Comparison of ENCODE assay signal across 8 cellular contexts in the genomic region with DNA sequence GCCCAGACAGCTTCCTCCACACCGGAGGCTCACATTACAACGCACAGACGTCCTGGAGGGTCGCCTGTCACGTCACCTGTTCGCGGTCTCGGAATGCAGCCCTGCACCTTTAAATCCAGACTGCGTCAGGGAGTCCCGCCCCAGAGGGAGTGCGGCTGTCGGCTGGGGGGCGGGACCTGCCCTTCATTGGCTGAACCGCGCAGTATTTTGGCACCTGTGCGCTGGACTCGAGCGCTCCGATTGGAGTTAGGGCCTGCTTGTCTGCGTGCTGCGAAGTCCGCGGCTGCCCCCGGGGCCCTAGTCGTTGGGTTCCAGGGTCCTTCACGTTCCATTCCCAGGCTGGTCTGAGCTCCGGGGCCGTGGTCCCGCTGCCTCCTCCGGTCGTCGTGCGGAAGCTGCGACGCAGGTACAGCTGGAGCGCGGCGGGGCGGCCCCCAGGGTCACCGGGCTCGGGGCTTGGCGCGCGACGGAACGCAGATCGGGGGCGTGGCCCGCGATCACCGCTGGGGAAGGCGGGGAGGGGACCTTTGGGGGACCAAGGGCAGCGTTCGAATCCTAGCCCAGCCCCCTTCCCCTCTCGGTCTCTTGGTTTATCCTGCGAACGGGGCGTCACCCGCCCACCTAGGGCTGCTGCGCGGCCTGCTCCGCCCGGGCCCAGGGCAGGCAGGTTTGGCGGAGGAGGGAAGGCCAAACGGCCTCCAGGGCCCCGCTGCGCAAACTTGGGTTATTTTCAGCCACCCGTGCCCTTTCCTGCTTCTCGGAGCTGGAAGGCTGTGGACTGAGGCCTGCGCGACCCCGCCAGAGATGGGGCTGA. TPM values are rescaled to one million over a fixed set of nuclear protein-coding genes. Genes with fewer than 3 reads are reported as not detected.
DNase-seq lines count a peak whose midpoint lies in the region; ATAC-seq and TF ChIP-seq lines count a peak whose summit lies in the region.

A gene with protein sequence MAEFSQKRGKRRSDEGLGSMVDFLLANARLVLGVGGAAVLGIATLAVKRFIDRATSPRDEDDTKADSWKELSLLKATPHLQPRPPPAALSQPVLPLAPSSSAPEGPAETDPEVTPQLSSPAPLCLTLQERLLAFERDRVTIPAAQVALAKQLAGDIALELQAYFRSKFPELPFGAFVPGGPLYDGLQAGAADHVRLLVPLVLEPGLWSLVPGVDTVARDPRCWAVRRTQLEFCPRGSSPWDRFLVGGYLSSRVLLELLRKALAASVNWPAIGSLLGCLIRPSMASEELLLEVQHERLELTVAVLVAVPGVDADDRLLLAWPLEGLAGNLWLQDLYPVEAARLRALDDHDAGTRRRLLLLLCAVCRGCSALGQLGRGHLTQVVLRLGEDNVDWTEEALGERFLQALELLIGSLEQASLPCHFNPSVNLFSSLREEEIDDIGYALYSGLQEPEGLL (plus strand): TSS at position 331 of the 814 bp plus-strand sequence. CDS start 2,059 bp downstream, outside the sequence.

- peaks cover 17% of the 10 kb centered on the region for H3K4me1 ChIP-seq in ovary (ENCODE audit: insufficient read depth)
- H3K4me1 ChIP-seq in thyroid gland, result peaks cover 38 to 50% of the 10 kb centered on the region in 2 donors

- no peak for TF ChIP-seq CTCF in ovary (IDR thresholded peaks at IDR 0.05)
- TF ChIP-seq CTCF in thyroid gland (IDR thresholded peaks at IDR 0.05), result peak in 1 of 6 experiments; percentile 13

- no peaks in the 10 kb centered on the region for H3K27me3 Mint-ChIP-seq in activated naive CD8-positive, alpha-beta T cell treated with anti-CD3 and anti-CD28 coated beads for 36 hours

- no peaks in the 10 kb centered on the region for H3K9me3 Mint-ChIP-seq in activated naive CD8-positive, alpha-beta T cell treated with anti-CD3 and anti-CD28 coated beads for 36 hours

- 0% methylated on average over 37 to 72 of the region's 72 CpGs for WGBS in ovary, 3 donors
- WGBS in thyroid gland, 2 donors, result 1% methylated on average over 31 of the region's 72 CpGs; no CpG with 5 or more reads in 1 of the 2 donors

- H3K27ac Mint-ChIP-seq in activated naive CD8-positive, alpha-beta T cell treated with anti-CD3 and anti-CD28 coated beads for 36 hours, result peak within 1 kb of the TSS; percentile 82

- no peak for TF ChIP-seq EP300 in ovary (IDR thresholded peaks at IDR 0.05)

- peak; percentile 74 for ATAC-seq in HG02588 (IDR thresholded peaks at IDR 0.05; ENCODE audit: unreplicated experiment)
- ATAC-seq in Right ventricle myocardium inferior, result peak; percentile 87

- peak; percentile 46 for TF ChIP-seq POLR2A in ovary (IDR thresholded peaks at IDR 0.05)
- peak in 1 of 2 donors; percentile 81 for TF ChIP-seq POLR2A in thyroid gland (IDR thresholded peaks at IDR 0.05)

- H3K36me3 ChIP-seq in ovary (no peaks in the 10 kb centered on the region), thyroid gland (peaks cover 31 to 32% of the 10 kb centered on the region in 2 donors)

- peaks cover 28% of the 10 kb centered on the region for H3K4me1 Mint-ChIP-seq in activated naive CD8-positive, alpha-beta T cell treated with anti-CD3 and anti-CD28 coated beads for 36 hours

- H3K4me3 Mint-ChIP-seq in activated naive CD8-positive, alpha-beta T cell treated with anti-CD3 and anti-CD28 coated beads for 36 hours, result peak within 1 kb of the TSS; percentile 82

- H3K27me3 ChIP-seq in ovary (no peaks in the 10 kb centered on the region), thyroid gland (no peaks in the 10 kb centered on the region)

- intact Hi-C loops in Right ventricle myocardium inferior (cut with DNase I), result loop anchor here (1.0 to 2.0 kb wide), 2 partner anchors 54 to 120 kb away; a partner anchor contains a TSS
- intact Hi-C loops in ovary (cut with DNase I), result no loop called here
- intact Hi-C loops in thyroid gland (cut with DNase I), result no loop called here

- H3K4me3 ChIP-seq in GM08714 (ENCODE audit: low read length), result peak within 1 kb of the TSS; percentile 62
- peak within 1 kb of the TSS; percentile 90 for H3K4me3 ChIP-seq in ovary
- H3K4me3 ChIP-seq in thyroid gland (replicated peaks in 1 of 3), result peak within 1 kb of the TSS; percentile 44 to 89 (median 67)

- peaks cover 2% of the 10 kb centered on the region for H3K36me3 Mint-ChIP-seq in activated naive CD8-positive, alpha-beta T cell treated with anti-CD3 and anti-CD28 coated beads for 36 hours

- H3K9me3 ChIP-seq in ovary, result no peaks in the 10 kb centered on the region
- no peaks in the 10 kb centered on the region for H3K9me3 ChIP-seq in thyroid gland

- DNase-seq in NCI-H1092 (lab: John Stamatoyannopoulos, UW) (peak; percentile 78), SKM-1 (lab: John Stamatoyannopoulos, UW; ENCODE audit: unreplicated experiment) (peak; percentile 86), Right ventricle myocardium inferior (ENCODE audit: missing footprints) (peak; percentile 98), ovary (peak; percentile 95 to 96 (median 96)), thyroid gland (peak; percentile 98)
- DNase-seq in activated naive CD8-positive, alpha-beta T cell treated with anti-CD3 and anti-CD28 coated beads for 36 hours, result peak; percentile 95

- H3K27ac ChIP-seq in ovary (peak within 1 kb of the TSS; percentile 89 to 96), thyroid gland (peak within 1 kb of the TSS; percentile 92 to 99 (median 96))

RNA-seq across cellular contexts. Expression of the gene that starts here (rescaled TPM):
- total RNA-seq in activated naive CD8-positive, alpha-beta T cell treated with anti-CD3 and anti-CD28 coated beads for 36 hours, result 1 to 10 TPM; 3.2 to 4.3 TPM
- 31.3 TPM for total RNA-seq in Right ventricle myocardium inferior
- total RNA-seq in ovary, result 10 to 100 TPM; 15.1 to 36.1 (median 23.2) TPM
- polyA plus RNA-seq in ovary, result 10 to 100 TPM in 1 of 2 donors, 1 to 10 TPM in 1; 4.0 to 21.9 TPM
- 10 to 100 TPM; 25.7 to 47.0 (median 34.9) TPM for total RNA-seq in thyroid gland

Comparison
In these comparisons a context has a peak if more than half of its experiments do, and no peak if none do; other contexts are left out.
1. Peak in every context shown above with its lines: DNase-seq, ATAC-seq, H3K4me3 ChIP-seq and H3K27ac ChIP-seq.